Comparison of ENCODE assay signal across 8 cellular contexts in the genomic region with DNA sequence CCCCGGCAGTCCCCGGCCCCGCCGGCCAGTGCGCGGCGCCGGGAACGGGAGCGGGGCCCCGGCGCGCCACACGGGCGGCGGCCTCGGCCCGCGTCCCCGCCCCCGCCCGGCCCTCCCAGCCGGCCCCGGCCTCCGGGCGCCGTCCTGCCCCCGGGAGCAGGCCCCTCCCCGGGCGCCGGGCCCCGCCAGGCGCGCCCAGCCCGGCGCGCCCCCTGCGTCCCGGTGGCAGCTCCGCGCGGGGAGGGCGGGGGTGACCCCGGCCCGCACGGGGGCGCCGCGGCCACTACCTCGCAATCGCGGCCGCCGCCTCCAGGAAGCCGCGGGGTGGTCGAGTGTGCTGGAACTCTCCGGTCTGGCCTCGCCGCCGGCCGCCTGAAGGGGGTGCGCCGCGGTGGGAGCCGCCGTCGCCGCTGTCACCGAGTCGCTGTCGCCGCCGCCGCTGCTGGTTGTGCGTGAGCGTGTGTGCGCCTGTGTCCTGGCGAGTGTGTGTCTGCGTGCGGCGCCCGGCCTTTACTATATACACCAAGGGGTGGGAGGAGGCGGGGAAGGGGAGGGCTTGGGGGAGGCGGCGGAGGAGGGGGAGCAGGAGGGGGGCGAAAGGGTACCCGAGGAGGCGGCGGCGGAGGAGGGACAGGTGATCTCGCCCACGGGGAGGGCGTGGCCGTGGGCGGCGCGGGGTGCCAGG. TPM values are rescaled to one million over a fixed set of nuclear protein-coding genes. Genes with fewer than 3 reads are reported as not detected.
DNase-seq lines count a peak whose midpoint lies in the region; ATAC-seq and TF ChIP-seq lines count a peak whose summit lies in the region.

A gene (minus strand): TSS at position 488 of the 685 bp plus-strand sequence. CDS start 59,288 bp downstream, outside the sequence.

- DNase-seq in 8988T (peak; percentile 29), activated gamma-delta T cell treated with Interleukin-2 at 50 U/mL for 16 hours (peak; percentile 9), left ventricle myocardium inferior (peak; percentile 35), retina (peak; percentile 57), DMS153 (lab: John Stamatoyannopoulos, UW) (no peak)

- peaks cover 21% of the 10 kb centered on the region for H3K27me3 Mint-ChIP-seq in IgD-negative memory B cell

- H3K36me3 Mint-ChIP-seq in IgD-negative memory B cell: peaks cover 1% of the 10 kb centered on the region

- peak within 1 kb of the TSS in 3 of 4 donors; percentile 43 to 62 (median 52) for H3K4me3 Mint-ChIP-seq in IgD-negative memory B cell

- H3K36me3 ChIP-seq in left ventricle myocardium inferior: no peaks in the 10 kb centered on the region

- no peak for ATAC-seq in HG02840 (IDR thresholded peaks at IDR 0.05; ENCODE audit: low FRiP score, unreplicated experiment)
- ATAC-seq in GM21360 (IDR thresholded peaks at IDR 0.05; ENCODE audit: unreplicated experiment): no peak

- H3K4me1 Mint-ChIP-seq in IgD-negative memory B cell: peaks cover 0 to 4% (median 1%) of the 10 kb centered on the region in 3 donors

- peak; percentile 20 for TF ChIP-seq CTCF in left ventricle myocardium inferior (IDR thresholded peaks at IDR 0.05; ENCODE audit: borderline replicate concordance)

- intact Hi-C loops in left ventricle myocardium inferior (cut with micrococcal nuclease): no loop called here

- H3K4me1 ChIP-seq in left ventricle myocardium inferior: peaks cover 6% of the 10 kb centered on the region

- H3K9me3 ChIP-seq in left ventricle myocardium inferior (replicated peaks): no peaks in the 10 kb centered on the region

- no peaks in the 10 kb centered on the region for H3K27me3 ChIP-seq in left ventricle myocardium inferior (ENCODE audit: low read depth)

- no peaks in the 10 kb centered on the region for H3K9me3 Mint-ChIP-seq in IgD-negative memory B cell

- H3K4me3 ChIP-seq in left ventricle myocardium inferior: peak within 1 kb of the TSS; percentile 77

- H3K27ac ChIP-seq in left ventricle myocardium inferior (replicated peaks): peak within 1 kb of the TSS; percentile 82

- H3K27ac Mint-ChIP-seq in IgD-negative memory B cell: no peak within 1 kb of the TSS

RNA-seq across cellular contexts. Expression of the gene that starts here (rescaled TPM):
- not detected for polyA plus RNA-seq in IgD-negative memory B cell
- 23.6 TPM for total RNA-seq in left ventricle myocardium inferior
